Comparison of ENCODE assay signal across 8 cellular contexts in the genomic region with DNA sequence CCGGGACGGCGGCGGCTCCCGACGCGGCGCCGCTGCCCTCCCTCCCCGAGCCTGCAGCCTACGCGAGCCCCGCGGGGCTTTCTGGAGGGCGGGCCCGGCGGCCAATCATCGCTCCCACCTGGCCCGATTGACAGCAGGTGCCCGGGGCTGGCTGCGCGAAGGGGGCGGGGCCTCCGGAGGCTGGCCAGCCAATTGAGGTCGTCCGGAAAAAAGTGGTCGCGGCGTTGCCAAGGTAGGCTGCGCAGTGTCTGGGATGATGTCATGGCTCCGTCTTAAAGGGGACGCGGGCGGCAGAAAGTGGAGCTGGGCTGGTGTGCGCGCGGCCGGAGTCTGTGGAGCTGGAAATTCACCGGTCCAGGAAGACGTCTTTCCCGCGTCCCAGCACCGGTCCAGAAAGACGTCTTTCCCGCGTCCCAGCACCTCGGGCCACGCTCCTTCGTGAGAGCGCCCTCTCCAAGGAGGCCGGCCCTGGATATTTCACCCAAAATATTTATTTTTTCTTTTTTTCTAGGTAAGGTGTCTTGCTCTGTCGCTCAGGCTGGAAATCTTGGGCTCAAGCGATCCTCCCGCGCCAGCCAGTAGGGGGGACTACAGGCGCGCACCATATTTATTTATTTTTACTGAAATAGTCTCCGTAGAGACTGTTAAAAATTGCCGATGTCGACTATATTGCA. TPM values are rescaled to one million over a fixed set of nuclear protein-coding genes. Genes with fewer than 3 reads are reported as not detected.
DNase-seq lines count a peak whose midpoint lies in the region; TF ChIP-seq lines count a peak whose summit lies in the region.

TSS of gene ACTR1B (minus strand) at position 83 of the 674 bp plus-strand sequence. CDS start 154 bp downstream, outside the sequence.

- H3K4me1 ChIP-seq in neuron (ENCODE audit: insufficient read depth, low read length) (peaks cover 14% of the 10 kb centered on the region), subcutaneous abdominal adipose tissue (ENCODE audit: control insufficient read depth in 5 of 5, insufficient read depth in 5 of 5, low read length in 5 of 5) (peaks cover 9 to 35% (median 33%) of the 10 kb centered on the region in 5 donors)

- H3K9ac ChIP-seq in subcutaneous abdominal adipose tissue (ENCODE audit: low read length in 5 of 5): peak within 1 kb of the TSS; percentile 81 to 94 (median 87)

- DNase-seq in GM04504 (ENCODE audit: low read depth): peak; percentile 96
- peak; percentile 97 for DNase-seq in HFF-Myc (ENCODE audit: extremely low read depth, low read depth)
- peak; percentile 98 for DNase-seq in MV-4-11 (lab: John Stamatoyannopoulos, UW)
- peak; percentile 97 for DNase-seq in SK-MEL-5 (ENCODE audit: low read depth, low spot score)
- DNase-seq in activated naive CD4-positive, alpha-beta T cell treated with Interleukin-2 at 50 U/mL for 16 hours: peak; percentile 98
- peak; percentile 93 for DNase-seq in foreskin melanocyte

- H3K4me3 ChIP-seq in HFF-Myc (replicated peaks; ENCODE audit: low read depth, low read length): peak within 1 kb of the TSS; percentile 93
- H3K4me3 ChIP-seq in neuron (ENCODE audit: low read length): peak within 1 kb of the TSS; percentile 59
- H3K4me3 ChIP-seq in subcutaneous abdominal adipose tissue (ENCODE audit: low read depth in 1 of 5, low read length in 5 of 5): peak within 1 kb of the TSS; percentile 78 to 91 (median 89)

- no peaks in the 10 kb centered on the region for H3K27me3 ChIP-seq in neuron (ENCODE audit: insufficient read depth, low read length)
- H3K27me3 ChIP-seq in subcutaneous abdominal adipose tissue (ENCODE audit: control insufficient read depth in 5 of 5, insufficient read depth in 4 of 5, low read length in 5 of 5): no peaks in the 10 kb centered on the region

- TF ChIP-seq CTCF in HFF-Myc (IDR thresholded peaks at IDR 0.05; ENCODE audit: low read depth, low read length, missing control alignments): peak; percentile 53

- H3K9me3 ChIP-seq in neuron (ENCODE audit: low read length): no peaks in the 10 kb centered on the region
- no peaks in the 10 kb centered on the region for H3K9me3 ChIP-seq in subcutaneous abdominal adipose tissue (ENCODE audit: control insufficient read depth in 5 of 5, low read length in 5 of 5)

- H3K36me3 ChIP-seq in neuron (ENCODE audit: insufficient read depth, low read length) (no peaks in the 10 kb centered on the region), subcutaneous abdominal adipose tissue (ENCODE audit: control insufficient read depth in 5 of 5, insufficient read depth in 5 of 5, low read length in 5 of 5) (peaks cover 0 to 14% (median 7%) of the 10 kb centered on the region in 5 donors)

- H2AFZ ChIP-seq in neuron (ENCODE audit: low read depth, low read length): peak within 1 kb of the TSS; percentile 96

- in situ Hi-C loops in SK-MEL-5 (cut with HindIII; ENCODE audit: low pct_unique_long_range_greater_than_20kb, low sequenced_read_pairs): no loop called here

- peak within 1 kb of the TSS; percentile 94 for H3K27ac ChIP-seq in subcutaneous abdominal adipose tissue (ENCODE audit: low read depth, low read length)

RNA-seq across cellular contexts. Expression of gene ACTR1B, which starts in this region (rescaled TPM):
- total RNA-seq in SK-MEL-5 (2014; rRNA removed; shearing (Covaris generic)): 10.0 and 10.8 TPM in 2 replicates
- polyA plus RNA-seq in SK-MEL-5 (2015; cell fraction: cytosol; rRNA removed): 14.6 and 23.4 TPM in 2 replicates
- 112 and 156 TPM in 2 replicates for polyA plus RNA-seq in SK-MEL-5 (2015; cell fraction: nucleus; rRNA removed)

Comparison
In these comparisons a context has a peak if more than half of its experiments do, and no peak if none do; other contexts are left out.
1. Peak in every context shown above with its lines: DNase-seq, H3K4me3 ChIP-seq and H3K27ac ChIP-seq.